ENCODE assay signal across 1 cellular context in the genomic region with DNA sequence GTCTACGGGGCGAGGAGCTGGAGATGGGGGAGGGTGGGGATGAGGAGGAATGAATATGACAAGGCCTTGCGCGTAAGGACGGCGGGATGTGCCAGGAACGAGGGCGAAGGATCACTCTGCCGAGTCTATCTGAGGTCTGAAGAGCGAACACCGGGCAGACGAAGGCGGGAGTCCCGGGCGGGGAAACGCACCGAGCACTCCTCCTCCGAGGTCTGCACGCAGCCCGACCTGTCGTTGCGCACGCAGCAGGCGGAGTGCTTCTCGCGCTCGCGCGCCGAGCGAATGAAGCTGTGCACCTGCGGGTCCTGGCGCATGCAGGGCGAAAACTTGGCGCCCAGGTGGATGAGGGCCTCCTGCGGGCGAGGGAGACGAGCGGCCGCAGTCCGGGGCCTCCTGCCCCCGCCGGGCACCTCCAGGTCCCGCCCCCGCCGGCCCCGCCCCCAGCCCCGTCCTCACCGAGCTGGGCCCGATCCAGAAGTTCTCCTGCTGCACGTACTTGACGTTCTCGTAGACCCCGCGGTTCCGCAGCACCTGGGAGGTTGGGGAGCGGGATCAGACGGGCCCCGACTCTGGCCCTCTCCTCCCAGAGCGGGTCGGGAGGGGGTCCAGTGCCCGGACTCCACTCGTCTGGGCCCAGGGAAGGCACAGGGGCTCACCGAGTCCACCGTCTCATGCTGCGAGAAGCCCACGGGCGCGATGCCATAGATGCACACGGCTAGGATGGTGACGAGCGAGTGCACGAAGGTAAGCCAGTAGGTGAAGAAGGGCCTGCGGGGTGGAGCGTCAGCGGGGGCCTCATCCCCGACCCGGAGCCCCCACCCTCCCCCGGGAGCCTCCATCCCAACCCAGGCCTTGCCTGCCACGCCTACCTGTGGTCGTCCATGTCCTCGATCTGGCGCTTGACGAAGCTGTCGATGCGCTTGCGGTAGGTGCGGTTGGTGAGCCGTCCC.
TF ChIP-seq lines count a peak whose summit lies in the region.

No MANE protein-coding gene starts in this region.

TF ChIP-seq in HepG2, 621 proteins besides CTCF, POLR2A, EP300 and RAD21:
- TF ChIP-seq RBFOX2 (IDR thresholded peaks at IDR 0.05; ENCODE audit: low read depth, low read length) (0 out of 2 replicates have a peak, but pooled peaks have one; percentile 22), ZNF431 (CRISPR knock-in tag; IDR thresholded peaks at IDR 0.05; ENCODE audit: borderline replicate concordance, low read depth) (no peak), NR1H2 (CRISPR knock-in tag; IDR thresholded peaks at IDR 0.05; ENCODE audit: borderline replicate concordance, low read depth) (no peak), SMAD9 (CRISPR knock-in tag; IDR thresholded peaks at IDR 0.05) (no peak), SUZ12 (IDR thresholded peaks at IDR 0.05; ENCODE audit: low read depth, low read length) (no peak)
- TF ChIP-seq, protein P1, sequence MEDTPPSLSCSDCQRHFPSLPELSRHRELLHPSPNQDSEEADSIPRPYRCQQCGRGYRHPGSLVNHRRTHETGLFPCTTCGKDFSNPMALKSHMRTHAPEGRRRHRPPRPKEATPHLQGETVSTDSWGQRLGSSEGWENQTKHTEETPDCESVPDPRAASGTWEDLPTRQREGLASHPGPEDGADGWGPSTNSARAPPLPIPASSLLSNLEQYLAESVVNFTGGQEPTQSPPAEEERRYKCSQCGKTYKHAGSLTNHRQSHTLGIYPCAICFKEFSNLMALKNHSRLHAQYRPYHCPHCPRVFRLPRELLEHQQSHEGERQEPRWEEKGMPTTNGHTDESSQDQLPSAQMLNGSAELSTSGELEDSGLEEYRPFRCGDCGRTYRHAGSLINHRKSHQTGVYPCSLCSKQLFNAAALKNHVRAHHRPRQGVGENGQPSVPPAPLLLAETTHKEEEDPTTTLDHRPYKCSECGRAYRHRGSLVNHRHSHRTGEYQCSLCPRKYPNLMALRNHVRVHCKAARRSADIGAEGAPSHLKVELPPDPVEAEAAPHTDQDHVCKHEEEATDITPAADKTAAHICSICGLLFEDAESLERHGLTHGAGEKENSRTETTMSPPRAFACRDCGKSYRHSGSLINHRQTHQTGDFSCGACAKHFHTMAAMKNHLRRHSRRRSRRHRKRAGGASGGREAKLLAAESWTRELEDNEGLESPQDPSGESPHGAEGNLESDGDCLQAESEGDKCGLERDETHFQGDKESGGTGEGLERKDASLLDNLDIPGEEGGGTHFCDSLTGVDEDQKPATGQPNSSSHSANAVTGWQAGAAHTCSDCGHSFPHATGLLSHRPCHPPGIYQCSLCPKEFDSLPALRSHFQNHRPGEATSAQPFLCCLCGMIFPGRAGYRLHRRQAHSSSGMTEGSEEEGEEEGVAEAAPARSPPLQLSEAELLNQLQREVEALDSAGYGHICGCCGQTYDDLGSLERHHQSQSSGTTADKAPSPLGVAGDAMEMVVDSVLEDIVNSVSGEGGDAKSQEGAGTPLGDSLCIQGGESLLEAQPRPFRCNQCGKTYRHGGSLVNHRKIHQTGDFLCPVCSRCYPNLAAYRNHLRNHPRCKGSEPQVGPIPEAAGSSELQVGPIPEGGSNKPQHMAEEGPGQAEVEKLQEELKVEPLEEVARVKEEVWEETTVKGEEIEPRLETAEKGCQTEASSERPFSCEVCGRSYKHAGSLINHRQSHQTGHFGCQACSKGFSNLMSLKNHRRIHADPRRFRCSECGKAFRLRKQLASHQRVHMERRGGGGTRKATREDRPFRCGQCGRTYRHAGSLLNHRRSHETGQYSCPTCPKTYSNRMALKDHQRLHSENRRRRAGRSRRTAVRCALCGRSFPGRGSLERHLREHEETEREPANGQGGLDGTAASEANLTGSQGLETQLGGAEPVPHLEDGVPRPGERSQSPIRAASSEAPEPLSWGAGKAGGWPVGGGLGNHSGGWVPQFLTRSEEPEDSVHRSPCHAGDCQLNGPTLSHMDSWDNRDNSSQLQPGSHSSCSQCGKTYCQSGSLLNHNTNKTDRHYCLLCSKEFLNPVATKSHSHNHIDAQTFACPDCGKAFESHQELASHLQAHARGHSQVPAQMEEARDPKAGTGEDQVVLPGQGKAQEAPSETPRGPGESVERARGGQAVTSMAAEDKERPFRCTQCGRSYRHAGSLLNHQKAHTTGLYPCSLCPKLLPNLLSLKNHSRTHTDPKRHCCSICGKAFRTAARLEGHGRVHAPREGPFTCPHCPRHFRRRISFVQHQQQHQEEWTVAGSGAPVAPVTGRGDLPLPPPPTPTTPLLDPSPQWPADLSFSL (CRISPR knock-in tag; IDR thresholded peaks at IDR 0.05) = no peak
